ENCODE assay signal across 19 cellular contexts in the genomic region with DNA sequence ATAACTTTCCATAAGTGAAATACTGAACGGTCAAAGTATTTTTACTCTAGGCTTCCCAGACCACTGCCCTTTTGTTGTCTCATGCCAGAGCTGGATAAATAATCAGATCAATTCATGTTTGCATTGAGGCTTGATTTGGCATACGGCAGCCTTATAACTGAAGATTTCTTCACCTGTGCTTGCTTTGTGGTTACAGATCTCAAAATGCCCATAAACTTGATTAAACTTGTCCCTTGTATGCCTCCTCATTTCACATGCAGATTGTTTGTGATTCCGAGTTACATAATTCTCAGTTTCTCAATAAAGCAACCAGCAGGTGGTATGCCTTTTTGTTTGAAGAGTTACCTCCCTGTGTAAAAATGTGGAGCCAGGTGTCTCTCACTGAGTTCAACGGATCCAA.
DNase-seq lines count a peak whose midpoint lies in the region; ATAC-seq, FAIRE-seq and TF ChIP-seq lines count a peak whose summit lies in the region.
"Had no signal": no experiment of that assay in that cellular context is flagged by ENCODE, and none has a peak within 500 bp of the region (broad histone marks: within the 10 kb centered on the region; RNA-seq: fewer than 3 reads in every experiment).

No MANE protein-coding gene starts in this region.

- no peaks in the 10 kb centered on the region for H4K20me1 ChIP-seq in GM23338 (replicated peaks; ENCODE audit: insufficient read depth)

- no peaks in the 10 kb centered on the region for H3F3A ChIP-seq in GM23338 (replicated peaks; ENCODE audit: low read depth)

- no peak for TF ChIP-seq CTCF in GM23338 (conservative IDR thresholded peaks at IDR 0.05; ENCODE audit: low read depth in 2 of 2)
- no peak for TF ChIP-seq CTCF in RWPE2 (IDR thresholded peaks at IDR 0.05; ENCODE audit: poor library complexity, severe bottlenecking)

- no peak overlapping the region for H2AFZ ChIP-seq in GM23338

- no peaks in the 10 kb centered on the region for H3K9me3 Mint-ChIP-seq in GM23338
- H3K9me3 Mint-ChIP-seq: HFFc6 had no signal

- peaks cover 5% of the 10 kb centered on the region; the same call in 2 of the 3 replicates for H3K4me1 Mint-ChIP-seq in GM23338
- H3K4me1 Mint-ChIP-seq: T-helper 17 cell had no signal

- no peaks in the 10 kb centered on the region for H3K9me3 ChIP-seq in RWPE2 (ENCODE audit: severe bottlenecking)
- no peaks in the 10 kb centered on the region for H3K9me3 ChIP-seq in MG63

- H3K4me3 ChIP-seq in GM23338 (no peak overlapping the region), H7 (ENCODE audit: insufficient read depth, low read depth, low read length) (no peak overlapping the region), RWPE2 (ENCODE audit: severe bottlenecking) (no peak overlapping the region), MG63 (no peak overlapping the region)

- H3K27ac ChIP-seq in GM23338 (ENCODE audit: low read depth) (no peak overlapping the region), RWPE2 (ENCODE audit: poor library complexity, severe bottlenecking) (no peak overlapping the region)

- H3K27me3 ChIP-seq in GM23338 (ENCODE audit: insufficient read depth) = no peaks in the 10 kb centered on the region
- no peaks in the 10 kb centered on the region for H3K27me3 ChIP-seq in H7 (ENCODE audit: control insufficient read depth, insufficient read depth, low read length)
- no peaks in the 10 kb centered on the region for H3K27me3 ChIP-seq in RWPE2 (ENCODE audit: insufficient read depth, poor library complexity, severe bottlenecking)
- no peaks in the 10 kb centered on the region for H3K27me3 ChIP-seq in MG63

- H3K36me3 ChIP-seq in GM23338 (ENCODE audit: insufficient read depth) (no peaks in the 10 kb centered on the region), H7 (replicated peaks; ENCODE audit: control insufficient read depth, insufficient read depth, low read length) (no peaks in the 10 kb centered on the region), RWPE2 (ENCODE audit: low read depth) (no peaks in the 10 kb centered on the region), MG63 (no peaks in the 10 kb centered on the region)

- DNase-seq in GM23338 (ENCODE audit: low spot score) (peak; percentile 41), H7 (peak; percentile 12), RWPE2 (ENCODE audit: low spot score) (no peak), MG63 (no peak), kidney glomerular epithelial cell (lab: John Stamatoyannopoulos, UW) (no peak), HTR-8/SVneo (ENCODE audit: insufficient read length, low spot score) (no peak)
- DNase-seq: COR-L47, GF-D8, GOT3, HFFc6, IMR-90, Karpas-422, NCI-H2081, NCI-H446 treated with DMSO at 0.1 percent for 48 hours, T-helper 17 cell had no signal

- H3K4me1 ChIP-seq in GM23338 (ENCODE audit: insufficient read depth) (peaks cover 11% of the 10 kb centered on the region), RWPE2 (ENCODE audit: insufficient read depth, poor library complexity, severe bottlenecking) (no peaks in the 10 kb centered on the region)

- no peaks in the 10 kb centered on the region for H3K36me3 Mint-ChIP-seq in GM23338 (ENCODE audit: low read depth)

- 0 out of 2 replicates have a peak overlapping the region, but pooled peaks have one; percentile 13 for H3K4me2 ChIP-seq in GM23338

- no peak for FAIRE-seq in HTR-8/SVneo (lab: Jason Lieb, UNC)
- FAIRE-seq: GM12891, GM18507, RCC 7860 had no signal

- peaks cover 3% of the 10 kb centered on the region for H3K27me3 Mint-ChIP-seq in GM23338 (ENCODE audit: insufficient read depth, low read depth, poor library complexity)

- ATAC-seq in GM23338 = no peak
- peak; percentile 50; the same call in 2 of the 3 replicates for ATAC-seq in RWPE2 (ENCODE audit: low read depth)
- peak; percentile 41 for ATAC-seq in esophagus mucosa
- ATAC-seq: T-helper 17 cell had no signal

- 0 out of 2 replicates have a peak, but pooled peaks cover 4% of the 10 kb centered on the region for H3K9me2 ChIP-seq in GM23338 (ENCODE audit: insufficient read depth)

- no peak overlapping the region for H3K27ac Mint-ChIP-seq in GM23338
- H3K27ac Mint-ChIP-seq: HFFc6, T-helper 17 cell had no signal

- no peaks in the 10 kb centered on the region for H3K79me2 ChIP-seq in GM23338 (replicated peaks; ENCODE audit: insufficient read depth)

- no peak overlapping the region for H3K4me3 Mint-ChIP-seq in GM23338
- H3K4me3 Mint-ChIP-seq: HFFc6, T-helper 17 cell had no signal

TF ChIP-seq in GM23338, 12 proteins besides CTCF, POLR2A, EP300 and RAD21:
- TF ChIP-seq NANOG (IDR thresholded peaks at IDR 0.05; ENCODE audit: borderline replicate concordance) = no peak
- no peak for TF ChIP-seq ZNF114 (CRISPR knock-in tag; IDR thresholded peaks at IDR 0.05)

Comparison
In these comparisons a context has a peak if more than half of its experiments do, and no peak if none do; other contexts are left out.
1. DNase-seq: peak in GM23338 (single experiment) and H7 (single experiment); none in RWPE2 (single experiment), MG63 (single experiment), kidney glomerular epithelial cell (single experiment) and HTR-8/SVneo (single experiment).